ENCODE assay signal across 14 cellular contexts in genomic region chr2:11784310-11784709, GRCh38. TPM values are rescaled to one million over a fixed set of nuclear protein-coding genes. Genes with fewer than 3 reads are reported as not detected.
A peak's percentile ranks its signal among the peaks of the same experiment; 100 is the strongest.
DNase-seq lines count a peak whose midpoint lies in the region; ATAC-seq and TF ChIP-seq lines count a peak whose summit lies in the region.
"Had no signal": no experiment of that assay in that cellular context is flagged by ENCODE, and none has a peak within 500 bp of the region (broad histone marks: within the 10 kb centered on the region; RNA-seq: fewer than 3 reads in every experiment).

No MANE protein-coding gene starts in this region.

- no peak for TF ChIP-seq CTCF in glutamatergic neuron (IDR thresholded peaks at IDR 0.05; ENCODE audit: partially characterized antibody, unreplicated experiment)

- POLR2A ChIA-PET in activated CD4-positive, alpha-beta memory T cell treated with anti-CD3 and anti-CD28 coated beads for 36 hours (lab: Charles Lee) = no interaction called here

- H3K27ac Mint-ChIP-seq in glutamatergic neuron (ENCODE audit: unreplicated experiment) = no peak overlapping the region
- H3K27ac Mint-ChIP-seq in activated CD4-positive, alpha-beta memory T cell treated with anti-CD3 and anti-CD28 coated beads for 36 hours = no peak overlapping the region

- DNase-seq in DMS114 treated with DMSO at 0.1 percent for 48 hours (lab: John Stamatoyannopoulos, UW; ENCODE audit: unreplicated experiment) (peak; percentile 28), glutamatergic neuron (no peak), posterior vena cava (ENCODE audit: low spot score) (peak; percentile 51), head of caudate nucleus (no peak), epidermal melanocyte (ENCODE audit: insufficient read length, low spot score) (no peak)
- no peak for DNase-seq in activated CD4-positive, alpha-beta memory T cell treated with anti-CD3 and anti-CD28 coated beads for 36 hours
- DNase-seq: cerebellar nuclear complex, DMS153, NCI-H748 treated with DMSO at 0.1 percent for 48 hours, SHP77 treated with DMSO at 0.1 percent for 48 hours had no signal

- H3K4me1 Mint-ChIP-seq in glutamatergic neuron (ENCODE audit: low read depth, unreplicated experiment) = peaks cover 2% of the 10 kb centered on the region
- peaks cover 4% of the 10 kb centered on the region for H3K4me1 Mint-ChIP-seq in activated CD4-positive, alpha-beta memory T cell treated with anti-CD3 and anti-CD28 coated beads for 36 hours (ENCODE audit: low read depth)

- peaks cover 6% of the 10 kb centered on the region for H3K36me3 Mint-ChIP-seq in glutamatergic neuron (ENCODE audit: unreplicated experiment)
- H3K36me3 Mint-ChIP-seq in activated CD4-positive, alpha-beta memory T cell treated with anti-CD3 and anti-CD28 coated beads for 36 hours = peaks cover 66% of the 10 kb centered on the region

- peak overlapping the region; percentile 25 for H3K4me3 Mint-ChIP-seq in glutamatergic neuron (ENCODE audit: unreplicated experiment)
- no peak overlapping the region for H3K4me3 Mint-ChIP-seq in activated CD4-positive, alpha-beta memory T cell treated with anti-CD3 and anti-CD28 coated beads for 36 hours
- H3K4me3 Mint-ChIP-seq: CD4-positive, CD25-positive, alpha-beta regulatory T cell had no signal

- intact Hi-C loops in posterior vena cava (cut with DNase I) (no loop called here), head of caudate nucleus (cut with DNase I) (no loop called here)
- intact Hi-C loops in activated CD4-positive, alpha-beta memory T cell treated with anti-CD3 and anti-CD28 coated beads for 36 hours (cut with micrococcal nuclease) = no loop called here

- CTCF ChIA-PET in activated CD4-positive, alpha-beta memory T cell treated with anti-CD3 and anti-CD28 coated beads for 36 hours (lab: Charles Lee) = interaction anchor here (0.6 to 10.8 kb wide), 18 partner anchors 9 to 1223 kb away, joined by 3 to 364 read pairs (median 4); partner anchors contain the start of gene LPIN1

- peaks cover 2% of the 10 kb centered on the region for H3K27me3 Mint-ChIP-seq in glutamatergic neuron (ENCODE audit: unreplicated experiment)
- no peaks in the 10 kb centered on the region for H3K27me3 Mint-ChIP-seq in activated CD4-positive, alpha-beta memory T cell treated with anti-CD3 and anti-CD28 coated beads for 36 hours
- H3K27me3 Mint-ChIP-seq: CD4-positive, CD25-positive, alpha-beta regulatory T cell had no signal

- ATAC-seq in HG03139 (IDR thresholded peaks at IDR 0.05; ENCODE audit: unreplicated experiment) = no peak

- no peaks in the 10 kb centered on the region for H3K9me3 Mint-ChIP-seq in glutamatergic neuron (ENCODE audit: unreplicated experiment)
- no peaks in the 10 kb centered on the region for H3K9me3 Mint-ChIP-seq in activated CD4-positive, alpha-beta memory T cell treated with anti-CD3 and anti-CD28 coated beads for 36 hours
- H3K9me3 Mint-ChIP-seq: CD4-positive, CD25-positive, alpha-beta regulatory T cell; HFFc6 had no signal

- peak overlapping the region; percentile 22 for H3K27ac ChIP-seq in angular gyrus (ENCODE audit: low read depth, low read length)

RNA-seq across cellular contexts. Expression of gene LPIN1, which starts 37.9 kb away (rescaled TPM):
- total RNA-seq in glutamatergic neuron (ENCODE audit: unreplicated experiment) (142 TPM), posterior vena cava (10 to 100 TPM; 24.2 to 26.8 TPM)
- 10 to 100 TPM; 41.1 to 48.0 TPM for total RNA-seq in activated CD4-positive, alpha-beta memory T cell treated with anti-CD3 and anti-CD28 coated beads for 36 hours

Comparison
In these comparisons a context has a peak if more than half of its experiments do, and no peak if none do; other contexts are left out.
1. DNase-seq: peak in DMS114 treated with DMSO at 0.1 percent for 48 hours (single experiment) and posterior vena cava (single experiment); none in glutamatergic neuron (single experiment), activated CD4-positive, alpha-beta memory T cell treated with anti-CD3 and anti-CD28 coated beads for 36 hours (single experiment), head of caudate nucleus (0 of 42) and epidermal melanocyte (single experiment).